Comparison of ENCODE assay signal across 29 cellular contexts in genomic region chr14:59090572-59090971, GRCh38.
"Had no signal": no experiment of that assay in that cellular context is flagged by ENCODE, and none has a peak within 500 bp of the region (broad histone marks: within the 10 kb centered on the region; RNA-seq: fewer than 3 reads in every experiment).

No MANE protein-coding gene starts in this region.

- H3K27ac ChIP-seq: coronary artery, esophagus muscularis mucosa, lower lobe of right lung, neutrophil, pancreas, right lobe of liver, suprapubic skin, transverse colon, upper lobe of right lung, uterus had no signal

- H3K9me3 Mint-ChIP-seq: naive B cell; natural killer cell treated with Interleukin-12 subunit alpha and Interleukin-12 subunit beta and Interleukin-15 and Interleukin-18, amount 100 ng/mL, for 72 hours; neural crest cell; stimulated activated naive CD8-positive, alpha-beta T cell treated with anti-CD3 and anti-CD28 coated beads, Interleukin-15, amount 100 ng/mL, for 72 hours had no signal

- H3K4me1 ChIP-seq: lower lobe of right lung, pancreas, right lobe of liver, suprapubic skin, transverse colon, upper lobe of right lung, uterus had no signal

- FAIRE-seq: endothelial cell of umbilical vein, frontal cortex, pancreas had no signal

- H3K27me3 ChIP-seq: esophagus muscularis mucosa, neutrophil, pancreas, right lobe of liver, suprapubic skin, transverse colon, uterus had no signal

- H3K36me3 Mint-ChIP-seq: immature natural killer cell; naive B cell; natural killer cell treated with Interleukin-12 subunit alpha and Interleukin-12 subunit beta and Interleukin-15 and Interleukin-18, amount 100 ng/mL, for 72 hours had no signal

- H3K4me2 ChIP-seq: smooth muscle cell had no signal

- H3K4me1 Mint-ChIP-seq: immature natural killer cell; naive B cell; neural crest cell; stimulated activated naive CD8-positive, alpha-beta T cell treated with anti-CD3 and anti-CD28 coated beads, Interleukin-15, amount 100 ng/mL, for 72 hours had no signal

- H3K9me3 ChIP-seq: esophagus muscularis mucosa, lower lobe of right lung, mucosa of descending colon, neutrophil, pancreas, right lobe of liver, suprapubic skin, transverse colon, upper lobe of right lung, uterus had no signal

- DNase-seq: dermis blood vessel endothelial cell; effector memory CD4-positive, alpha-beta T cell; hypothalamus; immature natural killer cell; islet precursor cell; kidney glomerular epithelial cell; left ventricle myocardium superior; lower lobe of right lung; mucosa of descending colon; naive B cell; pancreas; right lobe of liver; stimulated activated CD4-positive, alpha-beta T cell treated with anti-CD3 and anti-CD28 coated beads, Interleukin-12 subunit alpha, Interleukin-12 subunit beta, amount 100 ng/mL, for 4 hours; stimulated activated CD4-positive, alpha-beta T cell treated with anti-CD3 and anti-CD28 coated beads, Interleukin-1b, Interleukin-23, amount 100 ng/mL, for 48 hours; stimulated activated CD4-positive, alpha-beta T cell treated with anti-CD3 and anti-CD28 coated beads, Interleukin-4, amount 100 ng/mL, for 1 hour; stimulated activated CD8-positive, alpha-beta memory T cell treated with anti-CD3 and anti-CD28 coated beads, Interleukin-4, amount 100 ng/mL, for 48 hours; stimulated activated naive CD8-positive, alpha-beta T cell treated with anti-CD3 and anti-CD28 coated beads, Interleukin-15, amount 100 ng/mL, for 72 hours; transverse colon; upper lobe of right lung; uterus had no signal

- H3K4me3 ChIP-seq: coronary artery, esophagus muscularis mucosa, lower lobe of right lung, mucosa of descending colon, pancreas, right lobe of liver, smooth muscle cell, suprapubic skin, transverse colon, upper lobe of right lung, uterus had no signal

- ATAC-seq: left ventricle myocardium superior; lower lobe of right lung; mucosa of descending colon; natural killer cell treated with Interleukin-12 subunit alpha and Interleukin-12 subunit beta and Interleukin-15 and Interleukin-18, amount 100 ng/mL, for 72 hours; pancreas; right lobe of liver; stimulated activated naive CD8-positive, alpha-beta T cell treated with anti-CD3 and anti-CD28 coated beads, Interleukin-15, amount 100 ng/mL, for 72 hours; upper lobe of right lung had no signal

- H3K27ac Mint-ChIP-seq: immature natural killer cell; naive B cell; natural killer cell treated with Interleukin-12 subunit alpha and Interleukin-12 subunit beta and Interleukin-15 and Interleukin-18, amount 100 ng/mL, for 72 hours; stimulated activated naive CD8-positive, alpha-beta T cell treated with anti-CD3 and anti-CD28 coated beads, Interleukin-15, amount 100 ng/mL, for 72 hours had no signal

- H3K4me3 Mint-ChIP-seq: immature natural killer cell; naive B cell; natural killer cell treated with Interleukin-12 subunit alpha and Interleukin-12 subunit beta and Interleukin-15 and Interleukin-18, amount 100 ng/mL, for 72 hours; neural crest cell; stimulated activated naive CD8-positive, alpha-beta T cell treated with anti-CD3 and anti-CD28 coated beads, Interleukin-15, amount 100 ng/mL, for 72 hours had no signal

- H3K36me3 ChIP-seq: esophagus muscularis mucosa, lower lobe of right lung, neutrophil, pancreas, right lobe of liver, suprapubic skin, transverse colon, upper lobe of right lung, uterus had no signal
